ENCODE assay signal across 35 cellular contexts in the genomic region with DNA sequence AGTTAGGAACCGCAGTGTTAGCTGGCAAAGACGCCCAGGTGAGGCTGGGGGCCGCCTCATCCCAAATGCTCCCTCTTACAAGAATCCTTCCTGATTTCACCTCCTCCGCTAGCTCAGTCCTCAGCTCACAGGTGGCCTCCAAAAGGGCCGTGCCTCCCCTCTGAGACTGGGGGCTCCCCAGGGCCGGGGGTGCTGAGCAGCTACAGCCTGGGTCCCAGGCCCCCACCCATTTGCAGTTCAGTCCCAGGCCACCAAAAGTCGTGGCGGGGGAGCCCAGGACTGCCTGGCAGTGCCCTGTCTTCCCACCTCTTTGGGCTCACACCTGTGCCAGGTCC. TPM values are rescaled to one million over a fixed set of nuclear protein-coding genes. Genes with fewer than 3 reads are reported as not detected.
"Had no signal": no experiment of that assay in that cellular context is flagged by ENCODE, and none has a peak within 500 bp of the region (broad histone marks: within the 10 kb centered on the region; RNA-seq: fewer than 3 reads in every experiment).

No MANE protein-coding gene starts in this region.

- H3K4me1 ChIP-seq: colonic mucosa, esophagus muscularis mucosa, foreskin keratinocyte, heart right ventricle, left lung, parathyroid adenoma, right lobe of liver, tibial nerve, upper lobe of left lung, uterus had no signal

- ATAC-seq: left lung; naive thymus-derived CD4-positive, alpha-beta T cell; stimulated activated effector memory CD8-positive, alpha-beta T cell treated with anti-CD3 and anti-CD28 coated beads, Interleukin-12 subunit alpha, Interleukin-12 subunit beta, amount 100 ng/mL, for 72 hours had no signal

- H3K4me2 ChIP-seq: smooth muscle cell had no signal

- H3K9ac ChIP-seq: parathyroid adenoma had no signal

- H3K27me3 ChIP-seq: colonic mucosa, esophagus muscularis mucosa, foreskin keratinocyte, heart right ventricle, left lung, right lobe of liver, tibial nerve, upper lobe of left lung, uterus had no signal

- DNase-seq: colonic mucosa; effector CD8-positive, alpha-beta T cell; foreskin keratinocyte; glutamatergic neuron; heart right ventricle; hippocampal formation; left cardiac atrium; left lung; mesenchymal stem cell; naive thymus-derived CD4-positive, alpha-beta T cell; occipital lobe; right lobe of liver; stimulated activated CD4-positive, alpha-beta T cell treated with anti-CD3 and anti-CD28 coated beads, Interleukin-2, amount 100 ng/mL, for 24 hours; stimulated activated CD4-positive, alpha-beta T cell treated with anti-CD3 and anti-CD28 coated beads, Interleukin-4, amount 100 ng/mL, for 24 hours; stimulated activated naive CD4-positive, alpha-beta T cell treated with Interleukin-2 at 50 U/mL for 16 hours; uterus had no signal

- H3K9me3 ChIP-seq: colonic mucosa, esophagus muscularis mucosa, heart right ventricle, left lung, right lobe of liver, thoracic aorta, tibial nerve, upper lobe of left lung, uterus had no signal

- H3K27ac ChIP-seq: colonic mucosa, esophagus muscularis mucosa, foreskin keratinocyte, heart right ventricle, left lung, parathyroid adenoma, right lobe of liver, thoracic aorta, tibial nerve, upper lobe of left lung, uterus had no signal

- H2AFZ ChIP-seq: parathyroid adenoma had no signal

- H3K4me3 ChIP-seq: colonic mucosa, esophagus muscularis mucosa, heart right ventricle, left lung, right lobe of liver, smooth muscle cell, thoracic aorta, tibial nerve, upper lobe of left lung, uterus had no signal

- H3K4me3 Mint-ChIP-seq: dendritic cell treated with granulocyte-macrophage colony-stimulating factor and Interleukin-4, amounts not matched to agents 40 ng/mL and 50 ng/mL, for 4 days; mesothelial cell of epicardium; naive thymus-derived CD4-positive, alpha-beta T cell; nephron; stimulated activated effector memory CD8-positive, alpha-beta T cell treated with anti-CD3 and anti-CD28 coated beads, Interleukin-12 subunit alpha, Interleukin-12 subunit beta, amount 100 ng/mL, for 72 hours had no signal

- H3K27me3 Mint-ChIP-seq: dendritic cell treated with granulocyte-macrophage colony-stimulating factor and Interleukin-4, amounts not matched to agents 40 ng/mL and 50 ng/mL, for 4 days; naive thymus-derived CD4-positive, alpha-beta T cell; progenitor cell of endocrine pancreas had no signal

- H3K36me3 ChIP-seq: colonic mucosa, right lobe of liver, uterus had no signal

- H3K27ac Mint-ChIP-seq: dendritic cell treated with granulocyte-macrophage colony-stimulating factor and Interleukin-4, amounts not matched to agents 40 ng/mL and 50 ng/mL, for 4 days; mesothelial cell of epicardium; naive thymus-derived CD4-positive, alpha-beta T cell; nephron; stimulated activated effector memory CD8-positive, alpha-beta T cell treated with anti-CD3 and anti-CD28 coated beads, Interleukin-12 subunit alpha, Interleukin-12 subunit beta, amount 100 ng/mL, for 72 hours had no signal

- H3K9me3 Mint-ChIP-seq: dendritic cell treated with granulocyte-macrophage colony-stimulating factor and Interleukin-4, amounts not matched to agents 40 ng/mL and 50 ng/mL, for 4 days; mesothelial cell of epicardium; naive thymus-derived CD4-positive, alpha-beta T cell; nephron; stimulated activated effector memory CD8-positive, alpha-beta T cell treated with anti-CD3 and anti-CD28 coated beads, Interleukin-12 subunit alpha, Interleukin-12 subunit beta, amount 100 ng/mL, for 72 hours had no signal

- H3K4me1 Mint-ChIP-seq: mesothelial cell of epicardium, nephron had no signal

RNA-seq across cellular contexts. Expression of gene RNU1-1, which starts 29.6 kb away (rescaled TPM):
- polyA plus RNA-seq: fibroblast of lung; foreskin keratinocyte; heart right ventricle; naive thymus-derived CD4-positive, alpha-beta T cell had no signal

RNA-seq across cellular contexts. Expression of gene SPATA21, which starts 47.2 kb away (rescaled TPM):
- total RNA-seq: cerebellum; colonic mucosa; endothelial cell of umbilical vein; epithelial cell of proximal tubule; esophagus muscularis mucosa; fibroblast of lung; foreskin keratinocyte; heart right ventricle; kidney epithelial cell; left cardiac atrium; left lung; lower leg skin; lung microvascular endothelial cell; mesothelial cell of epicardium; mucosa of gallbladder; naive thymus-derived CD4-positive, alpha-beta T cell; occipital lobe; progenitor cell of endocrine pancreas; smooth muscle cell; thoracic aorta; tibial nerve; upper lobe of left lung had no signal
- polyA plus RNA-seq: endothelial cell of umbilical vein; fibroblast of lung; foreskin keratinocyte; naive thymus-derived CD4-positive, alpha-beta T cell; smooth muscle cell had no signal
